In genomic region chr5:60945760-60946253, GRCh38 we compare ENCODE assay signal across 8 cellular contexts. TPM values are rescaled to one million over a fixed set of nuclear protein-coding genes. Genes with fewer than 3 reads are reported as not detected.
DNase-seq lines count a peak whose midpoint lies in the region; ATAC-seq and TF ChIP-seq lines count a peak whose summit lies in the region.

No MANE protein-coding gene starts in this region.

- H3K36me3 Mint-ChIP-seq in activated CD4-positive, alpha-beta T cell treated with anti-CD3 and anti-CD28 coated beads for 36 hours (ENCODE audit: low read depth), result peaks cover 9% of the 10 kb centered on the region
- peaks cover 2% of the 10 kb centered on the region for H3K36me3 Mint-ChIP-seq in activated CD4-positive, alpha-beta T cell treated with anti-CD3 and anti-CD28 coated beads, Interleukin-2, amount 10 ng/mL, durations not matched to agents 24 days and 14 days (ENCODE audit: low read depth)
- 0 out of 2 replicates have a peak, but pooled peaks cover 3% of the 10 kb centered on the region for H3K36me3 Mint-ChIP-seq in WTC11

- H3K9ac ChIP-seq in IMR-90 (ENCODE audit: low read depth, low read length), result peak overlapping the region; percentile 64

- no peak for TF ChIP-seq POLR2A in IMR-90 (IDR thresholded peaks at IDR 0.05; ENCODE audit: low read depth, low read length)

- TF ChIP-seq CTCF in IMR-90 (conservative IDR thresholded peaks at IDR 0.05; ENCODE audit: low read depth, low read length) (no peak), WTC11 (IDR thresholded peaks at IDR 0.05) (no peak), osteoblast (IDR thresholded peaks at IDR 0.05; ENCODE audit: extremely low read depth, low read depth, low read length) (no peak)

- H2AFZ ChIP-seq in IMR-90 (replicated peaks; ENCODE audit: low read length, poor library complexity) (peak overlapping the region; percentile 95), osteoblast (ENCODE audit: low read length) (peak overlapping the region; percentile 100)

- H2AK9ac ChIP-seq in IMR-90 (replicated peaks; ENCODE audit: low read depth, low read length, poor library complexity), result peak overlapping the region; percentile 92

- peaks cover 4% of the 10 kb centered on the region; the same call in 1 of the 2 replicates for H4K20me1 ChIP-seq in IMR-90 (ENCODE audit: insufficient read depth, low read length)
- H4K20me1 ChIP-seq in osteoblast (ENCODE audit: insufficient read depth, low read length), result peaks cover 12% of the 10 kb centered on the region

- no peak overlapping the region for H2BK120ac ChIP-seq in IMR-90 (ENCODE audit: low read depth, low read length)

- peaks cover 15 to 52% of the 10 kb centered on the region in 2 experiments; a peak in 3 of 4 replicates for H3K79me1 ChIP-seq in IMR-90 (ENCODE audit: low read depth in 1 of 2, low read length in 2 of 2)

- H3K27me3 ChIP-seq in IMR-90 (ENCODE audit: control insufficient read depth, insufficient read depth, low read length), result no peaks in the 10 kb centered on the region
- H3K27me3 ChIP-seq in osteoblast (ENCODE audit: insufficient read depth, low read length), result no peaks in the 10 kb centered on the region

- H3K36me3 ChIP-seq in IMR-90 (ENCODE audit: control insufficient read depth, insufficient read depth, low read length), result no peaks in the 10 kb centered on the region
- H3K36me3 ChIP-seq in osteoblast (ENCODE audit: insufficient read depth, low read length), result no peaks in the 10 kb centered on the region

- H3K9me3 Mint-ChIP-seq in activated CD4-positive, alpha-beta T cell treated with anti-CD3 and anti-CD28 coated beads for 36 hours (ENCODE audit: low read depth), result no peaks in the 10 kb centered on the region
- no peaks in the 10 kb centered on the region for H3K9me3 Mint-ChIP-seq in activated CD4-positive, alpha-beta T cell treated with anti-CD3 and anti-CD28 coated beads, Interleukin-2, amount 10 ng/mL, durations not matched to agents 24 days and 14 days
- H3K9me3 Mint-ChIP-seq in WTC11, result peaks cover 4% of the 10 kb centered on the region; the same call in 1 of the 2 replicates

- H3K4me1 Mint-ChIP-seq in activated CD4-positive, alpha-beta T cell treated with anti-CD3 and anti-CD28 coated beads for 36 hours, result peaks cover 25% of the 10 kb centered on the region
- peaks cover 16% of the 10 kb centered on the region for H3K4me1 Mint-ChIP-seq in activated CD4-positive, alpha-beta T cell treated with anti-CD3 and anti-CD28 coated beads, Interleukin-2, amount 10 ng/mL, durations not matched to agents 24 days and 14 days
- peaks cover 11% of the 10 kb centered on the region for H3K4me1 Mint-ChIP-seq in WTC11

- H2AK5ac ChIP-seq in IMR-90 (ENCODE audit: low read depth, low read length), result no peak overlapping the region

- intact Hi-C loops in activated CD4-positive, alpha-beta T cell treated with anti-CD3 and anti-CD28 coated beads for 36 hours (cut with DNase I, micrococcal nuclease), result loop anchor here (1.0 to 10.0 kb wide), 12 partner anchors 13 to 1466 kb away; partner anchors contain the start of genes DEPDC1B (in 1 of the 2), IPO11 (in 1 of the 2), SMIM15 (in 1 of the 2) and ZSWIM6 (in 1 of the 2)
- intact Hi-C loops in activated CD4-positive, alpha-beta T cell treated with anti-CD3 and anti-CD28 coated beads, Interleukin-2, amount 10 ng/mL, durations not matched to agents 24 days and 14 days (cut with micrococcal nuclease), result loop anchor here (1.0 to 10.0 kb wide), 7 partner anchors 104 to 1466 kb away; partner anchors contain the start of genes DEPDC1B, ELOVL7, IPO11 and SMIM15
- intact Hi-C loops in IMR-90 (cut with micrococcal nuclease), result loop anchor here (5.0 kb wide), 2 partner anchors 249 to 269 kb away; no protein-coding TSS in a partner anchor

- H3K4me3 ChIP-seq in IMR-90 (ENCODE audit: insufficient read depth, low read depth, low read length) (peak overlapping the region; percentile 88), osteoblast (ENCODE audit: insufficient read depth, low read length) (peak overlapping the region; percentile 97)

- peak overlapping the region; percentile 93; the same call in 1 of the 2 replicates for H3K23ac ChIP-seq in IMR-90 (ENCODE audit: low read depth, low read length)

- H3K18ac ChIP-seq in IMR-90 (ENCODE audit: low read depth, low read length), result no peak overlapping the region

- H2BK15ac ChIP-seq in IMR-90 (ENCODE audit: low read depth, low read length), result no peak overlapping the region; the same call in 2 of the 3 replicates

- no peak overlapping the region for H4K5ac ChIP-seq in IMR-90 (ENCODE audit: low read depth, low read length)

- H3K27me3 Mint-ChIP-seq in activated CD4-positive, alpha-beta T cell treated with anti-CD3 and anti-CD28 coated beads for 36 hours, result no peaks in the 10 kb centered on the region
- H3K27me3 Mint-ChIP-seq in activated CD4-positive, alpha-beta T cell treated with anti-CD3 and anti-CD28 coated beads, Interleukin-2, amount 10 ng/mL, durations not matched to agents 24 days and 14 days, result no peaks in the 10 kb centered on the region
- peaks cover 9% of the 10 kb centered on the region for H3K27me3 Mint-ChIP-seq in WTC11 (ENCODE audit: low read depth)

- H3K14ac ChIP-seq in IMR-90 (replicated peaks; ENCODE audit: low read depth, low read length), result peak overlapping the region; percentile 76; the same call in 1 of the 2 replicates

- H3K4me1 ChIP-seq in IMR-90 (ENCODE audit: control insufficient read depth, insufficient read depth, low read length) (no peaks in the 10 kb centered on the region), osteoblast (ENCODE audit: insufficient read depth, low read length) (peaks cover 20% of the 10 kb centered on the region)

- CTCF ChIA-PET in activated CD4-positive, alpha-beta T cell treated with anti-CD3 and anti-CD28 coated beads for 36 hours (lab: Charles Lee), result interaction anchor here (0.6 to 2.4 kb wide), 3 partner anchors 13 to 246 kb away, joined by 3 to 8 read pairs (median 3); partner anchors contain the start of gene DEPDC1B
- CTCF ChIA-PET in IMR-90 (lab: Yijun Ruan, JAX), result interaction anchor here (0.6 kb wide), 2 partner anchors 13 to 1633 kb away, joined by 3 to 4 read pairs; partner anchors contain the start of gene LRRC70
- CTCF ChIA-PET in WTC11 (lab: Charles Lee), result interaction anchor here (1.6 to 2.0 kb wide), 2 partner anchors 13 to 102 kb away, joined by 5 to 6 read pairs; partner anchors contain the start of gene ELOVL7

- no peak overlapping the region for H3K4me3 Mint-ChIP-seq in activated CD4-positive, alpha-beta T cell treated with anti-CD3 and anti-CD28 coated beads for 36 hours
- H3K4me3 Mint-ChIP-seq in activated CD4-positive, alpha-beta T cell treated with anti-CD3 and anti-CD28 coated beads, Interleukin-2, amount 10 ng/mL, durations not matched to agents 24 days and 14 days, result no peak overlapping the region
- no peak overlapping the region for H3K4me3 Mint-ChIP-seq in WTC11

- peak overlapping the region; percentile 24; the same call in 1 of the 2 replicates for H4K91ac ChIP-seq in IMR-90 (ENCODE audit: insufficient read depth, low read depth, low read length)

- peak overlapping the region; percentile 84 for H3K27ac Mint-ChIP-seq in activated CD4-positive, alpha-beta T cell treated with anti-CD3 and anti-CD28 coated beads for 36 hours
- H3K27ac Mint-ChIP-seq in activated CD4-positive, alpha-beta T cell treated with anti-CD3 and anti-CD28 coated beads, Interleukin-2, amount 10 ng/mL, durations not matched to agents 24 days and 14 days, result no peak overlapping the region
- no peak overlapping the region; the same call in 1 of the 2 replicates for H3K27ac Mint-ChIP-seq in WTC11

- H3K9me3 ChIP-seq in IMR-90 (ENCODE audit: control insufficient read depth, insufficient read depth, low read length) (no peaks in the 10 kb centered on the region), osteoblast (ENCODE audit: low read depth, low read length) (no peaks in the 10 kb centered on the region)

- no peak for TF ChIP-seq RAD21 in IMR-90 (IDR thresholded peaks at IDR 0.05; ENCODE audit: low read length)

- peak overlapping the region; percentile 54 for H3K4ac ChIP-seq in IMR-90 (ENCODE audit: low read depth, low read length)

- dilution Hi-C loops in IMR-90 (cut with HindIII; ENCODE audit: low sequenced_read_pairs, unreplicated experiment), result no loop called here

- in situ Hi-C loops in IMR-90 (cut with MboI; ENCODE audit: low sequenced_read_pairs), result loop anchor here (10.0 kb wide), 1 partner anchor 241 kb away; the partner anchor contains the start of gene DEPDC1B

- H3K27ac ChIP-seq in IMR-90 (ENCODE audit: insufficient read depth, low read length), result peak overlapping the region; percentile 50
- H3K27ac ChIP-seq in osteoblast (ENCODE audit: low read depth, low read length), result peak overlapping the region; percentile 87

- peak; percentile 57 for DNase-seq in activated CD4-positive, alpha-beta T cell treated with anti-CD3 and anti-CD28 coated beads for 36 hours
- DNase-seq in activated CD4-positive, alpha-beta T cell treated with anti-CD3 and anti-CD28 coated beads, Interleukin-2, amount 10 ng/mL, durations not matched to agents 24 days and 14 days, result no peak
- peak; percentile 37 for DNase-seq in IMR-90
- DNase-seq in WTC11 (ENCODE audit: low spot score), result no peak
- DNase-seq in germinal center (ENCODE audit: low spot score), result peak; percentile 8
- DNase-seq in osteoblast (ENCODE audit: insufficient read length, low spot score, missing footprints), result peak; percentile 62
- no peak for DNase-seq in MV-4-11 (lab: John Stamatoyannopoulos, UW)

- no peak overlapping the region; the same call in 1 of the 2 replicates for H3K56ac ChIP-seq in IMR-90 (ENCODE audit: extremely low read depth, insufficient read depth, low read length)

- H2BK20ac ChIP-seq in IMR-90 (ENCODE audit: low read depth, low read length), result no peak overlapping the region

- H3K9me1 ChIP-seq in IMR-90 (ENCODE audit: insufficient read depth, low read length), result no peaks in the 10 kb centered on the region

- BruUV-seq in IMR-90 (replicated peaks; lab: Mats Ljungman, UMichigan), result TSS peak; percentile 27

- POLR2A ChIA-PET in activated CD4-positive, alpha-beta T cell treated with anti-CD3 and anti-CD28 coated beads for 36 hours (lab: Charles Lee), result interaction anchor here (0.5 kb wide), 1 partner anchor 431 kb away, joined by 3 read pairs; no protein-coding TSS in a partner anchor
- POLR2A ChIA-PET in IMR-90 (lab: Charles Lee; ENCODE audit: unreplicated experiment), result no interaction called here
- POLR2A ChIA-PET in WTC11 (lab: Charles Lee), result interaction anchor here (0.8 to 1.5 kb wide), 2 partner anchors 246 to 386 kb away, joined by 5 read pairs; partner anchors contain the start of gene DEPDC1B

- H4K8ac ChIP-seq in IMR-90 (ENCODE audit: low read depth in 2 of 2, low read length in 2 of 2), result peak overlapping the region; percentile 1 to 30; a peak in 1 of 4 replicates

- 0% methylated on average over 3 of the region's 23 CpGs; no CpG with 5 or more reads in 1 of the 2 experiments for WGBS in IMR-90 (ENCODE audit: extremely low coverage in 2 of 2, insufficient read length in 1 of 2), 2 experiments

- H3K4me2 ChIP-seq in IMR-90 (ENCODE audit: low read depth, low read length) (peak overlapping the region; percentile 82), osteoblast (ENCODE audit: insufficient read depth, low read length) (peak overlapping the region; percentile 95)

- peak overlapping the region; percentile 51 for H2BK5ac ChIP-seq in IMR-90 (ENCODE audit: low read depth, low read length, poor library complexity, severe bottlenecking)

- peak; percentile 16 for ATAC-seq in activated CD4-positive, alpha-beta T cell treated with anti-CD3 and anti-CD28 coated beads for 36 hours
- ATAC-seq in GM21737 (IDR thresholded peaks at IDR 0.05; ENCODE audit: unreplicated experiment) (peak; percentile 28), IMR-90 (ENCODE audit: low read depth) (peak; percentile 10), WTC11 (peak; percentile 25)

- peaks cover 83% of the 10 kb centered on the region for H3K79me2 ChIP-seq in osteoblast (ENCODE audit: insufficient read depth, low read length)

RNA-seq across cellular contexts. Expression of gene NDUFAF2, which starts 0.8 kb away (rescaled TPM):
- total RNA-seq in activated CD4-positive, alpha-beta T cell treated with anti-CD3 and anti-CD28 coated beads for 36 hours, result 10 to 100 TPM; 39.3 to 46.6 TPM
- 38.0 and 39.5 TPM in 2 replicates for total RNA-seq in activated CD4-positive, alpha-beta T cell treated with anti-CD3 and anti-CD28 coated beads, Interleukin-2, amount 10 ng/mL, durations not matched to agents 24 days and 14 days
- total RNA-seq in IMR-90 (2012; rRNA removed) (11.8 and 34.2 TPM in 2 replicates), WTC11 (2021) (39.1 to 45.9 TPM (median 42.0 TPM) in 3 replicates), osteoblast (22.1 and 24.5 TPM in 2 replicates)
- 24.7 and 27.2 TPM in 2 replicates for polyA plus RNA-seq in IMR-90 (2012; rRNA removed)
- 5.5 and 5.7 TPM in 2 replicates for polyA plus RNA-seq in IMR-90 (2012; cell fraction: cytosol; rRNA removed)
- 1.1 and 8.6 TPM in 2 replicates for polyA plus RNA-seq in IMR-90 (2012; cell fraction: nucleus; rRNA removed; ENCODE audit: low replicate concordance)

RNA-seq across cellular contexts. Expression of gene ERCC8, which starts 0.9 kb away (rescaled TPM):
- 10 to 100 TPM in 1 of 2 experiments, 1 to 10 TPM in 1; 9.0 to 12.5 TPM for total RNA-seq in activated CD4-positive, alpha-beta T cell treated with anti-CD3 and anti-CD28 coated beads for 36 hours
- total RNA-seq in activated CD4-positive, alpha-beta T cell treated with anti-CD3 and anti-CD28 coated beads, Interleukin-2, amount 10 ng/mL, durations not matched to agents 24 days and 14 days, result 10.7 and 10.8 TPM in 2 replicates
- total RNA-seq in IMR-90 (2012; rRNA removed) (29.2 and 36.7 TPM in 2 replicates), WTC11 (2021) (14.6 to 16.0 TPM (median 15.3 TPM) in 3 replicates), osteoblast (20.0 and 23.2 TPM in 2 replicates)
- 9.1 and 12.6 TPM in 2 replicates for polyA plus RNA-seq in IMR-90 (2012; rRNA removed)
- 2.7 and 3.2 TPM in 2 replicates for polyA plus RNA-seq in IMR-90 (2012; cell fraction: cytosol; rRNA removed)
- 1.7 and 9.5 TPM in 2 replicates for polyA plus RNA-seq in IMR-90 (2012; cell fraction: nucleus; rRNA removed; ENCODE audit: low replicate concordance)

Comparison
In these comparisons a context has a peak if more than half of its experiments do, and no peak if none do; other contexts are left out.
1. DNase-seq: peak in activated CD4-positive, alpha-beta T cell treated with anti-CD3 and anti-CD28 coated beads for 36 hours (single experiment), IMR-90 (single experiment), germinal center (single experiment) and osteoblast (single experiment); none in activated CD4-positive, alpha-beta T cell treated with anti-CD3 and anti-CD28 coated beads, Interleukin-2, amount 10 ng/mL, durations not matched to agents 24 days and 14 days (single experiment), WTC11 (single experiment) and MV-4-11 (single experiment).
2. Peak in every context shown above with its lines, with median percentiles within 50 percentile points of each other: ATAC-seq.